8 cellular contexts compared by ENCODE assay signal in genomic region chr1:150564051-150564991, GRCh38. TPM values are rescaled to one million over a fixed set of nuclear protein-coding genes. Genes with fewer than 3 reads are reported as not detected.
DNase-seq lines count a peak whose midpoint lies in the region; ATAC-seq and TF ChIP-seq lines count a peak whose summit lies in the region.

No MANE protein-coding gene starts in this region.

- TF ChIP-seq CTCF in GM12865 (IDR thresholded peaks at IDR 0.05; ENCODE audit: insufficient read depth, low read depth, low read length, missing control alignments) (no peak), WTC11 (IDR thresholded peaks at IDR 0.05) (no peak), fibroblast of lung (conservative IDR thresholded peaks at IDR 0.05 in 1 of 2, IDR thresholded peaks at IDR 0.05 in 1 of 2; ENCODE audit: low read depth in 1 of 2, low read length in 2 of 2) (no peak), gastrocnemius medialis (IDR thresholded peaks at IDR 0.05 in 4 of 5, conservative IDR thresholded peaks at IDR 0.05 in 1 of 5) (no peak)

- ATAC-seq in WTC11 (no peak), gastrocnemius medialis (no peak), GM21576 (IDR thresholded peaks at IDR 0.05; ENCODE audit: unreplicated experiment) (no peak), HG02678 (IDR thresholded peaks at IDR 0.05; ENCODE audit: unreplicated experiment) (no peak)

- H3K79me2 ChIP-seq in fibroblast of lung (ENCODE audit: control insufficient read depth, insufficient read depth, low read length) = peaks cover 35% of the 10 kb centered on the region

- H3K4me3 Mint-ChIP-seq in WTC11 = no peak overlapping the region

- H3K9me3 Mint-ChIP-seq in WTC11 = no peaks in the 10 kb centered on the region

- H3K4me1 ChIP-seq in fibroblast of lung (ENCODE audit: control insufficient read depth, extremely low read depth, insufficient read depth, low read length) = peaks cover 57% of the 10 kb centered on the region
- peaks cover 86 to 87% of the 10 kb centered on the region in 2 donors for H3K4me1 ChIP-seq in gastrocnemius medialis

- CTCF ChIA-PET in WTC11 (lab: Charles Lee) = no interaction called here

- H3K27ac ChIP-seq in fibroblast of lung (ENCODE audit: insufficient read depth, low read length) (peak overlapping the region; percentile 100), gastrocnemius medialis (peak overlapping the region; percentile 100)

- DNase-seq in GM12865 (ENCODE audit: low read depth) = peak; percentile 52
- no peak for DNase-seq in WTC11 (ENCODE audit: low spot score)
- DNase-seq in fibroblast of lung (ENCODE audit: low read depth in 2 of 2) = peak in 1 of 2 donors; percentile 59
- DNase-seq in gastrocnemius medialis = no peak
- DNase-seq in NCI-H2107 treated with DMSO at 0.1 percent for 48 hours (lab: John Stamatoyannopoulos, UW; ENCODE audit: unreplicated experiment) = no peak
- DNase-seq in NCI-H510A (lab: John Stamatoyannopoulos, UW) = no peak

- no peaks in the 10 kb centered on the region for H3K36me3 Mint-ChIP-seq in WTC11

- no peaks in the 10 kb centered on the region for H3K9me3 ChIP-seq in fibroblast of lung (ENCODE audit: control insufficient read depth, insufficient read depth, low read depth, low read length)
- H3K9me3 ChIP-seq in gastrocnemius medialis = no peaks in the 10 kb centered on the region

- H3K27ac Mint-ChIP-seq in WTC11 = peak overlapping the region; percentile 98

- no peaks in the 10 kb centered on the region for H3K27me3 ChIP-seq in fibroblast of lung (ENCODE audit: control insufficient read depth, insufficient read depth, low read length)
- H3K27me3 ChIP-seq in gastrocnemius medialis = no peaks in the 10 kb centered on the region

- H2AFZ ChIP-seq in fibroblast of lung (ENCODE audit: low read length) = no peak overlapping the region

- H3K36me3 ChIP-seq in fibroblast of lung (ENCODE audit: control insufficient read depth, insufficient read depth, low read length) (peaks cover 4% of the 10 kb centered on the region), gastrocnemius medialis (no peaks in the 10 kb centered on the region)

- no peak for TF ChIP-seq POLR2A in gastrocnemius medialis (IDR thresholded peaks at IDR 0.05)

- intact Hi-C loops in gastrocnemius medialis (cut with DNase I; ENCODE audit: low total_unique reads) = loop anchor here (5.0 to 10.0 kb wide), 5 partner anchors 282 to 583 kb away; partner anchors contain the start of genes ARNT, CERS2, CIART and MINDY1

- no peak overlapping the region for H3K9ac ChIP-seq in fibroblast of lung (ENCODE audit: insufficient read depth, low read length)

- in situ Hi-C loops in gastrocnemius medialis (cut with MboI; ENCODE audit: low sequenced_read_pairs in 4 of 4) = loop anchor here in 3 of 4 donors (5.0 to 10.0 kb wide), 2 partner anchors 60 to 63 kb away; partner anchors contain the start of gene ENSA (in 3 of the 3)

- H4K20me1 ChIP-seq in fibroblast of lung (ENCODE audit: control insufficient read depth, extremely low read depth, insufficient read depth, low read length) = no peaks in the 10 kb centered on the region

- no peaks in the 10 kb centered on the region for H3K27me3 Mint-ChIP-seq in WTC11 (ENCODE audit: low read depth)

- peak overlapping the region; percentile 83 for H3K4me3 ChIP-seq in GM12865 (ENCODE audit: low read depth, low read length)
- no peak overlapping the region for H3K4me3 ChIP-seq in fibroblast of lung (replicated peaks in 1 of 4; ENCODE audit: control extremely low read depth in 1 of 4, insufficient read depth in 1 of 4, low read depth in 3 of 4, low read length in 4 of 4)
- H3K4me3 ChIP-seq in gastrocnemius medialis = no peak overlapping the region

- POLR2A ChIA-PET in WTC11 (lab: Charles Lee) = interaction anchor here (0.6 to 6.4 kb wide), 3 partner anchors 12 to 48 kb away, joined by 4 to 188 read pairs (median 4); partner anchors contain the start of gene MCL1

- H3K4me2 ChIP-seq in fibroblast of lung (ENCODE audit: extremely low read depth, insufficient read depth, low read length) = no peak overlapping the region

- H3K4me1 Mint-ChIP-seq in WTC11 = peaks cover 75% of the 10 kb centered on the region

TF ChIP-seq in WTC11, 78 proteins besides CTCF, POLR2A, EP300 and RAD21:
- TF ChIP-seq ZNF121 (CRISPR knock-in tag; IDR thresholded peaks at IDR 0.05) = peak; percentile 87
- 0 out of 2 replicates have a peak, but pooled peaks have one; percentile 58 for TF ChIP-seq GTF2I (CRISPR knock-in tag; conservative IDR thresholded peaks at IDR 0.05)
- TF ChIP-seq GABPB1 (CRISPR knock-in tag; IDR thresholded peaks at IDR 0.05) = peak; percentile 75; the same call in 1 of the 2 replicates
- TF ChIP-seq HMGA2 (CRISPR knock-in tag; IDR thresholded peaks at IDR 0.05) = no peak

RNA-seq across cellular contexts. Expression of gene MCL1, which starts 15.1 kb away (rescaled TPM):
- total RNA-seq in WTC11 (2021) (191 to 212 TPM (median 204 TPM) in 3 replicates), fibroblast of lung (232 and 233 TPM in 2 replicates), gastrocnemius medialis (100 to 1,000 TPM; 136 to 199 (median 176) TPM)
- polyA plus RNA-seq in fibroblast of lung = 108 and 136 TPM in 2 replicates
- polyA plus RNA-seq in fibroblast of lung (2012) = 105 and 138 TPM in 2 replicates
- polyA minus RNA-seq in fibroblast of lung (ENCODE audit: low replicate concordance) = 24.4 and 91.5 TPM in 2 replicates

RNA-seq across cellular contexts. Expression of gene ADAMTSL4, which starts 15.1 kb away (rescaled TPM):
- 6.6 to 14.7 TPM (median 14.1 TPM) in 3 replicates for total RNA-seq in WTC11 (2021)
- total RNA-seq in fibroblast of lung = 6.4 and 13.0 TPM in 2 replicates
- 7.3 and 19.8 TPM in 2 replicates for polyA plus RNA-seq in fibroblast of lung
- 12.6 and 25.9 TPM in 2 replicates for polyA plus RNA-seq in fibroblast of lung (2012)
- polyA minus RNA-seq in fibroblast of lung (ENCODE audit: low replicate concordance) = 16.6 and 30.2 TPM in 2 replicates
- total RNA-seq in gastrocnemius medialis = 10 to 100 TPM in 2 of 4 donors, 1 to 10 TPM in 2; 5.6 to 30.0 (median 10.7) TPM

RNA-seq across cellular contexts. Expression of gene FALEC, which starts 48.8 kb away (rescaled TPM):
- total RNA-seq in WTC11 (2021) (0.71 to 1.2 TPM (median 1.0 TPM) in 3 replicates), fibroblast of lung (0.83 and 1.0 TPM in 2 replicates), gastrocnemius medialis (not detected)
- polyA plus RNA-seq in fibroblast of lung = 0.15 TPM in 1 of 2 replicates, not detected in the other
- polyA plus RNA-seq in fibroblast of lung (2012) = not detected in 2 replicates
- not detected in 2 replicates for polyA minus RNA-seq in fibroblast of lung (ENCODE audit: low replicate concordance)

RNA-seq across cellular contexts. Expression of gene ECM1, which starts 56.4 kb away (rescaled TPM):
- total RNA-seq in WTC11 (2021) (0.69 to 1.6 TPM (median 0.76 TPM) in 3 replicates), fibroblast of lung (7.7 and 25.1 TPM in 2 replicates), gastrocnemius medialis (1 to 10 TPM; 1.5 to 8.5 (median 5.6) TPM)
- polyA plus RNA-seq in fibroblast of lung = 108 and 137 TPM in 2 replicates
- polyA plus RNA-seq in fibroblast of lung (2012) = 171 and 192 TPM in 2 replicates
- polyA minus RNA-seq in fibroblast of lung (ENCODE audit: low replicate concordance) = 162 and 245 TPM in 2 replicates
